Comparison of ENCODE assay signal across 7 cellular contexts in genomic region chr16:8668138-8668537, GRCh38.
"Had no signal": no experiment of that assay in that cellular context is flagged by ENCODE, and none has a peak within 500 bp of the region (broad histone marks: within the 10 kb centered on the region; RNA-seq: fewer than 3 reads in every experiment).

No MANE protein-coding gene starts in this region.

- H3K4me3 Mint-ChIP-seq: IgD-negative memory B cell had no signal

- H3K9me3 Mint-ChIP-seq: IgD-negative memory B cell had no signal

- H3K27ac Mint-ChIP-seq: IgD-negative memory B cell had no signal

- DNase-seq: GM23248, GOT3, H7, HCEC 1CT, KBM-7 had no signal

- H3K4me3 ChIP-seq: GM23248 had no signal

- H3K27me3 Mint-ChIP-seq: IgD-negative memory B cell had no signal

- H2AFZ ChIP-seq: GM23248 had no signal

- H3K9ac ChIP-seq: GM23248 had no signal

- H3K27ac ChIP-seq: GM23248 had no signal

- H3K4me1 Mint-ChIP-seq: IgD-negative memory B cell had no signal

- FAIRE-seq: HTR-8/SVneo had no signal
